Comparison of ENCODE assay signal across 25 cellular contexts in the genomic region with DNA sequence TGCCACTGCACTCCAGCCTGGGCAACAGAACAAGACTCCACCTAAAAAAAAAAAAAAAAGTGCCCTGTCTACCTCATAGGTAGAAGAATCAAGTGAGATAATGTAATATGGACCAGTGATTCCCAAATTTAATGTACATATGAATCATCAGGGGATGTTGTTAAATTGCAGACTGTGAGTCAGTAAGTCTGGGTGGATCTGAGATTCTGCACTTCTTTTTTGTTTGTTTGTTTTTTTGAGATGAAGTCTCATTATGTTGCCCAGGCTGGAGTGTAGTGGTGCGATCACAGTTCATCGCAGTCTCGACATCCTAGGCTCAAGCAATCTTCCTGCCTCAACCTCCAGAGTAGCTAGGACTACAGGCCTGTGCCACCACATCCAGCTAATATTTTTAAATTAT. TPM values are rescaled to one million over a fixed set of nuclear protein-coding genes. Genes with fewer than 3 reads are reported as not detected.
DNase-seq lines count a peak whose midpoint lies in the region; ATAC-seq and TF ChIP-seq lines count a peak whose summit lies in the region.
"Had no signal": no experiment of that assay in that cellular context is flagged by ENCODE, and none has a peak within 500 bp of the region (broad histone marks: within the 10 kb centered on the region; RNA-seq: fewer than 3 reads in every experiment).

No MANE protein-coding gene starts in this region.

- no peaks in the 10 kb centered on the region for H3K9me3 ChIP-seq in HEK293 (ENCODE audit: control insufficient read depth, insufficient read depth, low read depth, low read length)
- H3K9me3 ChIP-seq in gastrocnemius medialis = no peaks in the 10 kb centered on the region
- no peaks in the 10 kb centered on the region for H3K9me3 ChIP-seq in tibial artery
- H3K9me3 ChIP-seq: lower lobe of right lung, SK-N-SH had no signal

- in situ Hi-C loops in gastrocnemius medialis (cut with MboI; ENCODE audit: low sequenced_read_pairs in 4 of 4) = no loop called here

- H3K4me3 ChIP-seq in HEK293 (ENCODE audit: low read depth, low read length) (no peak overlapping the region), fibroblast of villous mesenchyme (ENCODE audit: low read depth, low read length) (no peak overlapping the region), gastrocnemius medialis (no peak overlapping the region), tibial artery (no peak overlapping the region)
- H3K4me3 ChIP-seq: lower lobe of right lung had no signal

- CTCF ChIA-PET in HEK293 (lab: Yijun Ruan, JAX) (interaction anchor here (0.6 to 2.4 kb wide), 6 partner anchors 13 to 123 kb away, joined by 3 to 9 read pairs (median 3); partner anchors contain the start of gene HOXB5), RWPE1 (lab: Yijun Ruan, JAX) (interaction anchor here (0.6 to 1.0 kb wide), 4 partner anchors 42 to 336 kb away, joined by 3 to 5 read pairs (median 4); no protein-coding TSS in a partner anchor)

- POLR2A ChIA-PET in HEK293 (lab: Yijun Ruan, JAX) = interaction anchor here (0.6 to 2.2 kb wide), 3 partner anchors 23 to 89 kb away, joined by 3 to 5 read pairs (median 4); no protein-coding TSS in a partner anchor
- POLR2A ChIA-PET in RWPE1 (lab: Yijun Ruan, JAX; ENCODE audit: low non-redundant PET) = no interaction called here

- intact Hi-C loops in gastrocnemius medialis (cut with DNase I; ENCODE audit: low total_unique reads) (no loop called here), tibial artery (cut with DNase I; ENCODE audit: low total_unique reads) (no loop called here)

- H3K27ac ChIP-seq in HEK293 (ENCODE audit: extremely low read depth, low read depth, low read length) (peak overlapping the region; percentile 26; the same call in 1 of the 2 replicates), RWPE1 (no peak overlapping the region), gastrocnemius medialis (no peak overlapping the region), tibial artery (no peak overlapping the region)
- H3K27ac ChIP-seq: lower lobe of right lung had no signal

- no peak for ATAC-seq in gastrocnemius medialis
- ATAC-seq: activated CD8-positive, alpha-beta T cell treated with anti-CD3 and anti-CD28 coated beads for 36 hours; CD8-positive, alpha-beta T cell; HepG2; lower lobe of right lung; T-helper 17 cell had no signal

- TF ChIP-seq CTCF in HEK293 (tag by site-specific recombination; IDR thresholded peaks at IDR 0.05) (no peak), RWPE1 (conservative IDR thresholded peaks at IDR 0.05; ENCODE audit: low read depth) (no peak), fibroblast of villous mesenchyme (IDR thresholded peaks at IDR 0.05; ENCODE audit: insufficient read depth, low read depth, low read length) (no peak), gastrocnemius medialis (IDR thresholded peaks at IDR 0.05 in 4 of 5, conservative IDR thresholded peaks at IDR 0.05 in 1 of 5) (no peak), tibial artery (IDR thresholded peaks at IDR 0.05) (no peak)

- TF ChIP-seq POLR2A in gastrocnemius medialis (IDR thresholded peaks at IDR 0.05) = no peak

- H3K27me3 ChIP-seq in gastrocnemius medialis = peaks cover 2 to 9% (median 7%) of the 10 kb centered on the region in 3 donors
- H3K27me3 ChIP-seq in tibial artery = peaks cover 0 to 32% of the 10 kb centered on the region in 2 donors

- DNase-seq in A172 (ENCODE audit: low spot score) = peak; percentile 80
- DNase-seq in RWPE1 (ENCODE audit: low spot score) = peak; percentile 29
- peak; percentile 57 for DNase-seq in fibroblast of villous mesenchyme (ENCODE audit: low read depth)
- no peak for DNase-seq in NOMO-1 treated with dmso at 0.1 percent for 144 hours (lab: John Stamatoyannopoulos, UW; ENCODE audit: unreplicated experiment)
- no peak for DNase-seq in gastrocnemius medialis
- no peak for DNase-seq in ecto neural progenitor cell (ENCODE audit: low spot score)
- DNase-seq in tibial artery = no peak
- DNase-seq: activated CD4-positive, alpha-beta T cell treated with anti-CD3 and anti-CD28 coated beads for 1 hour; activated CD8-positive, alpha-beta T cell treated with anti-CD3 and anti-CD28 coated beads for 36 hours; activated naive CD8-positive, alpha-beta T cell treated with anti-CD3 and anti-CD28 coated beads, Interleukin-2, amount 10 ng/mL, durations not matched to agents 7 days and 5 days; CD8-positive, alpha-beta T cell; dermis blood vessel endothelial cell; GDM1; lower lobe of right lung; NCI-H1694 treated with DMSO at 0.1 percent for 48 hours; nephron progenitor cell; SK-N-SH; stimulated activated CD4-positive, alpha-beta T cell treated with anti-CD3 and anti-CD28 coated beads, Interleukin-2, amount 100 ng/mL, for 24 hours; T-helper 17 cell had no signal

- H3K4me1 ChIP-seq in HEK293 (ENCODE audit: control insufficient read depth, insufficient read depth, low read length) (peaks cover 28% of the 10 kb centered on the region), gastrocnemius medialis (no peaks in the 10 kb centered on the region), tibial artery (no peaks in the 10 kb centered on the region)
- H3K4me1 ChIP-seq: lower lobe of right lung had no signal

- H3K36me3 ChIP-seq in HEK293 (ENCODE audit: control insufficient read depth in 2 of 2, insufficient read depth in 1 of 2, low read length in 2 of 2) = no peaks in the 10 kb centered on the region
- H3K36me3 ChIP-seq in gastrocnemius medialis = no peaks in the 10 kb centered on the region
- H3K36me3 ChIP-seq in tibial artery = no peaks in the 10 kb centered on the region
- H3K36me3 ChIP-seq: lower lobe of right lung had no signal

TF ChIP-seq in HEK293, 187 proteins besides CTCF, POLR2A, EP300 and RAD21 (continues in another document):
- no peak; the same call in 1 of the 2 replicates for TF ChIP-seq ZNF600 (tag by site-specific recombination; IDR thresholded peaks at IDR 0.05)
- TF ChIP-seq, protein P1, sequence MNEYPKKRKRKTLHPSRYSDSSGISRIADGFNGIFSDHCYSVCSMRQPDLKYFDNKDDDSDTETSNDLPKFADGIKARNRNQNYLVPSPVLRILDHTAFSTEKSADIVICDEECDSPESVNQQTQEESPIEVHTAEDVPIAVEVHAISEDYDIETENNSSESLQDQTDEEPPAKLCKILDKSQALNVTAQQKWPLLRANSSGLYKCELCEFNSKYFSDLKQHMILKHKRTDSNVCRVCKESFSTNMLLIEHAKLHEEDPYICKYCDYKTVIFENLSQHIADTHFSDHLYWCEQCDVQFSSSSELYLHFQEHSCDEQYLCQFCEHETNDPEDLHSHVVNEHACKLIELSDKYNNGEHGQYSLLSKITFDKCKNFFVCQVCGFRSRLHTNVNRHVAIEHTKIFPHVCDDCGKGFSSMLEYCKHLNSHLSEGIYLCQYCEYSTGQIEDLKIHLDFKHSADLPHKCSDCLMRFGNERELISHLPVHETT (tag by site-specific recombination; IDR thresholded peaks at IDR 0.05) = peak; percentile 86; the same call in 1 of the 2 replicates
- no peak for TF ChIP-seq ZNF184 (tag by site-specific recombination; IDR thresholded peaks at IDR 0.05)
- TF ChIP-seq, protein P2, sequence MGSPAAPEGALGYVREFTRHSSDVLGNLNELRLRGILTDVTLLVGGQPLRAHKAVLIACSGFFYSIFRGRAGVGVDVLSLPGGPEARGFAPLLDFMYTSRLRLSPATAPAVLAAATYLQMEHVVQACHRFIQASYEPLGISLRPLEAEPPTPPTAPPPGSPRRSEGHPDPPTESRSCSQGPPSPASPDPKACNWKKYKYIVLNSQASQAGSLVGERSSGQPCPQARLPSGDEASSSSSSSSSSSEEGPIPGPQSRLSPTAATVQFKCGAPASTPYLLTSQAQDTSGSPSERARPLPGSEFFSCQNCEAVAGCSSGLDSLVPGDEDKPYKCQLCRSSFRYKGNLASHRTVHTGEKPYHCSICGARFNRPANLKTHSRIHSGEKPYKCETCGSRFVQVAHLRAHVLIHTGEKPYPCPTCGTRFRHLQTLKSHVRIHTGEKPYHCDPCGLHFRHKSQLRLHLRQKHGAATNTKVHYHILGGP (tag by site-specific recombination; IDR thresholded peaks at IDR 0.05) = no peak
- TF ChIP-seq ZNF747 (tag by site-specific recombination; IDR thresholded peaks at IDR 0.05) = no peak
- TF ChIP-seq, protein P3, sequence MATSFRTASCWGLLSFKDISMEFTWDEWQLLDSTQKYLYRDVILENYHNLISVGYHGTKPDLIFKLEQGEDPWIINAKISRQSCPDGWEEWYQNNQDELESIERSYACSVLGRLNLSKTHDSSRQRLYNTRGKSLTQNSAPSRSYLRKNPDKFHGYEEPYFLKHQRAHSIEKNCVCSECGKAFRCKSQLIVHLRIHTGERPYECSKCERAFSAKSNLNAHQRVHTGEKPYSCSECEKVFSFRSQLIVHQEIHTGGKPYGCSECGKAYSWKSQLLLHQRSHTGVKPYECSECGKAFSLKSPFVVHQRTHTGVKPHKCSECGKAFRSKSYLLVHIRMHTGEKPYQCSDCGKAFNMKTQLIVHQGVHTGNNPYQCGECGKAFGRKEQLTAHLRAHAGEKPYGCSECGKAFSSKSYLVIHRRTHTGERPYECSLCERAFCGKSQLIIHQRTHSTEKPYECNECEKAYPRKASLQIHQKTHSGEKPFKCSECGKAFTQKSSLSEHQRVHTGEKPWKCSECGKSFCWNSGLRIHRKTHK (tag by site-specific recombination; IDR thresholded peaks at IDR 0.05) = no peak
- no peak for TF ChIP-seq ZNF202 (tag by site-specific recombination; IDR thresholded peaks at IDR 0.05; ENCODE audit: borderline replicate concordance)
- TF ChIP-seq ZNF501 (tag by site-specific recombination; IDR thresholded peaks at IDR 0.05) = no peak
- peak; percentile 71 for TF ChIP-seq ZNF629 (tag by site-specific recombination; IDR thresholded peaks at IDR 0.05)
- TF ChIP-seq IKZF3 (tag by site-specific recombination; IDR thresholded peaks at IDR 0.05) = no peak
- no peak for TF ChIP-seq ZNF169 (tag by site-specific recombination; IDR thresholded peaks at IDR 0.05)

RNA-seq across cellular contexts. Expression of gene HOXB1, which starts 31.6 kb away (rescaled TPM):
- not detected in 2 replicates for total RNA-seq in A172 (2014; rRNA removed; shearing (Covaris generic))
- not detected in 2 replicates for total RNA-seq in fibroblast of villous mesenchyme
- not detected for total RNA-seq in gastrocnemius medialis
- total RNA-seq: A673; activated CD8-positive, alpha-beta T cell treated with anti-CD3 and anti-CD28 coated beads for 36 hours; activated naive CD8-positive, alpha-beta T cell treated with anti-CD3 and anti-CD28 coated beads, Interleukin-2, amount 10 ng/mL, durations not matched to agents 7 days and 5 days; astrocyte; CD8-positive, alpha-beta T cell; dermis blood vessel endothelial cell; HepG2; kidney epithelial cell; lower lobe of right lung; osteocyte; T-helper 17 cell had no signal

RNA-seq across cellular contexts. Expression of gene HOXB2, which starts 45.7 kb away (rescaled TPM):
- 27.0 and 30.6 TPM in 2 replicates for total RNA-seq in A172 (2014; rRNA removed; shearing (Covaris generic))
- total RNA-seq in fibroblast of villous mesenchyme = 4.3 and 4.5 TPM in 2 replicates
- total RNA-seq in gastrocnemius medialis = 10 to 100 TPM in 2 of 4 donors, 1 to 10 TPM in 2; 4.1 to 22.1 (median 10.4) TPM
- total RNA-seq: HepG2, osteocyte had no signal

Comparison
In these comparisons a context has a peak if more than half of its experiments do, and no peak if none do; other contexts are left out.
1. DNase-seq: peak in A172 (single experiment), RWPE1 (single experiment) and fibroblast of villous mesenchyme (single experiment); none in NOMO-1 treated with dmso at 0.1 percent for 144 hours (single experiment), gastrocnemius medialis (0 of 2), ecto neural progenitor cell (single experiment) and tibial artery (0 of 2).